8 cellular contexts compared by ENCODE assay signal in genomic region chr11:826836-827145, GRCh38. TPM values are rescaled to one million over a fixed set of nuclear protein-coding genes. Genes with fewer than 3 reads are reported as not detected.
A peak's percentile ranks its signal among the peaks of the same experiment; 100 is the strongest.
DNase-seq lines count a peak whose midpoint lies in the region; ATAC-seq and TF ChIP-seq lines count a peak whose summit lies in the region.

No MANE protein-coding gene starts in this region.

- no peaks in the 10 kb centered on the region for H3K9me3 ChIP-seq in ascending aorta

- peaks cover 45% of the 10 kb centered on the region for H3K27me3 Mint-ChIP-seq in mesothelial cell of epicardium (ENCODE audit: low read depth)

- peak overlapping the region; percentile 58 for H3K4me3 Mint-ChIP-seq in mesothelial cell of epicardium

- peaks cover 7% of the 10 kb centered on the region for H3K36me3 Mint-ChIP-seq in mesothelial cell of epicardium

- H3K27me3 ChIP-seq in H7 (ENCODE audit: control insufficient read depth, insufficient read depth, low read length) = peaks cover 46% of the 10 kb centered on the region
- no peaks in the 10 kb centered on the region for H3K27me3 ChIP-seq in ascending aorta

- H3K4me3 ChIP-seq in H7 (ENCODE audit: insufficient read depth, low read depth, low read length) (peak overlapping the region; percentile 52), ascending aorta (peak overlapping the region; percentile 58 to 60)

- DNase-seq in H7 = no peak
- no peak for DNase-seq in ascending aorta (ENCODE audit: low spot score in 2 of 2)
- no peak for DNase-seq in mesothelial cell of epicardium (ENCODE audit: low spot score in 2 of 2, unreplicated experiment in 2 of 2)
- DNase-seq in ecto neural progenitor cell (ENCODE audit: low spot score) = no peak
- no peak for DNase-seq in central memory CD4-positive, alpha-beta T cell
- DNase-seq in D341Med (ENCODE audit: low spot score) = no peak

- no peak overlapping the region for H3K27ac Mint-ChIP-seq in mesothelial cell of epicardium

- H3K9me3 Mint-ChIP-seq in mesothelial cell of epicardium = no peaks in the 10 kb centered on the region

- H3K4me1 Mint-ChIP-seq in mesothelial cell of epicardium = peaks cover 29% of the 10 kb centered on the region

- H3K36me3 ChIP-seq in H7 (replicated peaks; ENCODE audit: control insufficient read depth, insufficient read depth, low read length) (no peaks in the 10 kb centered on the region), ascending aorta (peaks cover 32 to 42% of the 10 kb centered on the region in 2 donors)

- intact Hi-C loops in ascending aorta (cut with DNase I) = no loop called here

- ATAC-seq in GM19023 (IDR thresholded peaks at IDR 0.05; ENCODE audit: unreplicated experiment) = no peak

- peaks cover 10 to 41% of the 10 kb centered on the region in 2 donors for H3K4me1 ChIP-seq in ascending aorta

- H3K27ac ChIP-seq in 22Rv1 (peak overlapping the region; percentile 96), ascending aorta (no peak overlapping the region)

- TF ChIP-seq CTCF in 22Rv1 (IDR thresholded peaks at IDR 0.05) = no peak
- TF ChIP-seq CTCF in ascending aorta (IDR thresholded peaks at IDR 0.05) = no peak
- no peak for TF ChIP-seq CTCF in mesothelial cell of epicardium (IDR thresholded peaks at IDR 0.05; ENCODE audit: unreplicated experiment)

RNA-seq across cellular contexts. Expression of gene CRACR2B, which starts 0.9 kb away (rescaled TPM):
- 20.2 and 35.8 TPM in 2 replicates for total RNA-seq in H7 (2014; rRNA removed; shearing (Covaris generic))
- 20.5 TPM for total RNA-seq in ascending aorta
- 9.9 to 10.6 TPM (median 10.0 TPM) in 3 replicates for total RNA-seq in mesothelial cell of epicardium

RNA-seq across cellular contexts. Expression of gene CD151, which starts 6.0 kb away (rescaled TPM):
- total RNA-seq in H7 (2014; rRNA removed; shearing (Covaris generic)) = 175 and 190 TPM in 2 replicates
- total RNA-seq in ascending aorta (898 TPM), mesothelial cell of epicardium (125 to 142 TPM (median 140 TPM) in 3 replicates)

RNA-seq across cellular contexts. Expression of gene PNPLA2, which starts 8.1 kb away (rescaled TPM):
- total RNA-seq in H7 (2014; rRNA removed; shearing (Covaris generic)) = 15.7 and 28.7 TPM in 2 replicates
- total RNA-seq in ascending aorta = 214 TPM
- total RNA-seq in mesothelial cell of epicardium = 41.3 to 50.9 TPM (median 50.0 TPM) in 3 replicates

RNA-seq across cellular contexts. Expression of gene POLR2L, which starts 15.5 kb away (rescaled TPM):
- 96.1 and 135 TPM in 2 replicates for total RNA-seq in H7 (2014; rRNA removed; shearing (Covaris generic))
- total RNA-seq in ascending aorta = 141 TPM
- total RNA-seq in mesothelial cell of epicardium = 78.7 to 80.2 TPM (median 79.8 TPM) in 3 replicates

RNA-seq across cellular contexts. Expression of gene TSPAN4, which starts 15.9 kb away (rescaled TPM):
- total RNA-seq in H7 (2014; rRNA removed; shearing (Covaris generic)) = 101 and 117 TPM in 2 replicates
- total RNA-seq in ascending aorta (252 TPM), mesothelial cell of epicardium (94.1 to 98.8 TPM (median 96.6 TPM) in 3 replicates)
